Comparison of ENCODE assay signal across 1 cellular context in genomic region chr20:31923388-31924271, GRCh38.
TF ChIP-seq lines count a peak whose summit lies in the region.

No MANE protein-coding gene starts in this region.

TF ChIP-seq in HEK293, 187 proteins besides CTCF, POLR2A, EP300 and RAD21 (continued from another document):
- no peak for TF ChIP-seq BCL11B (tag by site-specific recombination; IDR thresholded peaks at IDR 0.05; ENCODE audit: low read depth)
- no peak for TF ChIP-seq ZNF433 (tag by site-specific recombination; IDR thresholded peaks at IDR 0.05; ENCODE audit: low read depth)
- no peak for TF ChIP-seq ZNF112 (tag by site-specific recombination; IDR thresholded peaks at IDR 0.05)
- no peak for TF ChIP-seq ZNF48 (tag by site-specific recombination; IDR thresholded peaks at IDR 0.05)
- TF ChIP-seq SCRT1 (tag by site-specific recombination; IDR thresholded peaks at IDR 0.05; ENCODE audit: borderline replicate concordance) = no peak
- no peak for TF ChIP-seq ZNF148 (tag by site-specific recombination; IDR thresholded peaks at IDR 0.05; ENCODE audit: borderline replicate concordance)
- TF ChIP-seq ZNF394 (tag by site-specific recombination; IDR thresholded peaks at IDR 0.05; ENCODE audit: borderline replicate concordance) = no peak; the same call in 1 of the 2 replicates
- no peak for TF ChIP-seq ZNF701 (tag by site-specific recombination; IDR thresholded peaks at IDR 0.05)
- no peak for TF ChIP-seq ATF2 (tag by site-specific recombination; IDR thresholded peaks at IDR 0.05; ENCODE audit: low read depth)
- TF ChIP-seq KLF8 (tag by site-specific recombination; IDR thresholded peaks at IDR 0.05) = no peak
- no peak for TF ChIP-seq ZBTB8A (tag by site-specific recombination; IDR thresholded peaks at IDR 0.05)
- no peak for TF ChIP-seq ZNF37A (tag by site-specific recombination; IDR thresholded peaks at IDR 0.05)
- no peak for TF ChIP-seq ZNF391 (tag by site-specific recombination; IDR thresholded peaks at IDR 0.05; ENCODE audit: borderline replicate concordance, low read depth)
- TF ChIP-seq ZNF488 (tag by site-specific recombination; IDR thresholded peaks at IDR 0.05) = no peak
- no peak for TF ChIP-seq ZSCAN4 (tag by site-specific recombination; IDR thresholded peaks at IDR 0.05)
- TF ChIP-seq ZNF624 (tag by site-specific recombination; IDR thresholded peaks at IDR 0.05) = no peak
- TF ChIP-seq ZNF513 (tag by site-specific recombination; IDR thresholded peaks at IDR 0.05) = 0 out of 2 replicates have a peak, but pooled peaks have one; percentile 25
- no peak for TF ChIP-seq HOXC10 (CRISPR knock-in tag; IDR thresholded peaks at IDR 0.05)
- TF ChIP-seq ZNF248 (tag by site-specific recombination; IDR thresholded peaks at IDR 0.05) = no peak
- TF ChIP-seq ZNF777 (tag by site-specific recombination; IDR thresholded peaks at IDR 0.05; ENCODE audit: borderline replicate concordance) = no peak
- no peak for TF ChIP-seq ZNF792 (tag by site-specific recombination; IDR thresholded peaks at IDR 0.05)
- no peak for TF ChIP-seq KLF9 (tag by site-specific recombination; IDR thresholded peaks at IDR 0.05; ENCODE audit: low read depth)
- TF ChIP-seq ZBTB20 (tag by site-specific recombination; IDR thresholded peaks at IDR 0.05) = no peak
- TF ChIP-seq ZFHX2 (tag by site-specific recombination; conservative IDR thresholded peaks at IDR 0.05) = peak; percentile 82
- TF ChIP-seq ZNF692 (tag by site-specific recombination; IDR thresholded peaks at IDR 0.05) = no peak
- TF ChIP-seq ZNF174 (tag by site-specific recombination; IDR thresholded peaks at IDR 0.05) = no peak
- TF ChIP-seq KLF1 (tag by site-specific recombination; IDR thresholded peaks at IDR 0.05) = peak; percentile 87
- TF ChIP-seq ZNF354C (tag by site-specific recombination; IDR thresholded peaks at IDR 0.05; ENCODE audit: borderline replicate concordance, low read depth) = no peak
- TF ChIP-seq ZNF654 (tag by site-specific recombination; IDR thresholded peaks at IDR 0.05; ENCODE audit: low read depth) = no peak
- no peak for TF ChIP-seq ZSCAN16 (tag by site-specific recombination; IDR thresholded peaks at IDR 0.05)
- peak; percentile 32; the same call in 1 of the 2 replicates for TF ChIP-seq ZNF341 (tag by site-specific recombination; IDR thresholded peaks at IDR 0.05; ENCODE audit: low read depth)
- TF ChIP-seq ZNF335 (tag by site-specific recombination; conservative IDR thresholded peaks at IDR 0.05) = no peak
- no peak for TF ChIP-seq MZF1 (tag by site-specific recombination; IDR thresholded peaks at IDR 0.05; ENCODE audit: borderline replicate concordance)
- no peak for TF ChIP-seq ZNF747 (tag by site-specific recombination; IDR thresholded peaks at IDR 0.05)
- no peak for TF ChIP-seq SALL2 (tag by site-specific recombination; IDR thresholded peaks at IDR 0.05; ENCODE audit: borderline replicate concordance)
